ENCODE assay signal across 2 cellular contexts in the genomic region with DNA sequence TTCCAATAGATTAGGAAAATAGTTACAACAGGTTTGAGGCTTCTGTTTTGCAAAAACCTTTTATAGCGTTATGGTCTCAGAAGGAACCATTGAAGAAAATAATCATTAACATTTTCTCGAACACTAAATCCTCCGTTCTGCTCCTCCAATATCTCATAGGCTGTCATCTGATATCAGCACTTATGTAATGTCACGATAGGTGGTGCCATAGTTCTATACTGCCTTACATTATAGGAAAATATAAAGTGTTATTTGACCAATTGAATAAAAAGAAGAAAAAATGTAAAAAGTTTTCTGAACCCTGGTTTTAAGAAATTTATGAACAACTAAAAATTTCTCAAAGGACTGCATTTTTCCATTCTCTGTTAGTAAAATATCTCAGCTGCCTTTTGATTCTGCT.
TF ChIP-seq lines count a peak whose summit lies in the region.

No MANE protein-coding gene starts in this region.

TF ChIP-seq in SK-N-SH, 30 proteins besides CTCF, POLR2A, EP300 and RAD21 (continued from another document):
- TF ChIP-seq, protein P1, sequence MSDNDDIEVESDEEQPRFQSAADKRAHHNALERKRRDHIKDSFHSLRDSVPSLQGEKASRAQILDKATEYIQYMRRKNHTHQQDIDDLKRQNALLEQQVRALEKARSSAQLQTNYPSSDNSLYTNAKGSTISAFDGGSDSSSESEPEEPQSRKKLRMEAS (IDR thresholded peaks at IDR 0.05; ENCODE audit: low read depth), result no peak
- TF ChIP-seq MEF2A (IDR thresholded peaks at IDR 0.05; ENCODE audit: borderline replicate concordance, low read depth) (no peak), TEAD4 (IDR thresholded peaks at IDR 0.05; ENCODE audit: borderline replicate concordance, insufficient read depth) (no peak), ELF1 (IDR thresholded peaks at IDR 0.05) (no peak)

TF ChIP-seq in SK-N-SH treated with all-trans-retinoic acid at 6 μM for 48 hours, 23 proteins besides CTCF, POLR2A, EP300 and RAD21 (continued from another document):
- TF ChIP-seq, protein P2, sequence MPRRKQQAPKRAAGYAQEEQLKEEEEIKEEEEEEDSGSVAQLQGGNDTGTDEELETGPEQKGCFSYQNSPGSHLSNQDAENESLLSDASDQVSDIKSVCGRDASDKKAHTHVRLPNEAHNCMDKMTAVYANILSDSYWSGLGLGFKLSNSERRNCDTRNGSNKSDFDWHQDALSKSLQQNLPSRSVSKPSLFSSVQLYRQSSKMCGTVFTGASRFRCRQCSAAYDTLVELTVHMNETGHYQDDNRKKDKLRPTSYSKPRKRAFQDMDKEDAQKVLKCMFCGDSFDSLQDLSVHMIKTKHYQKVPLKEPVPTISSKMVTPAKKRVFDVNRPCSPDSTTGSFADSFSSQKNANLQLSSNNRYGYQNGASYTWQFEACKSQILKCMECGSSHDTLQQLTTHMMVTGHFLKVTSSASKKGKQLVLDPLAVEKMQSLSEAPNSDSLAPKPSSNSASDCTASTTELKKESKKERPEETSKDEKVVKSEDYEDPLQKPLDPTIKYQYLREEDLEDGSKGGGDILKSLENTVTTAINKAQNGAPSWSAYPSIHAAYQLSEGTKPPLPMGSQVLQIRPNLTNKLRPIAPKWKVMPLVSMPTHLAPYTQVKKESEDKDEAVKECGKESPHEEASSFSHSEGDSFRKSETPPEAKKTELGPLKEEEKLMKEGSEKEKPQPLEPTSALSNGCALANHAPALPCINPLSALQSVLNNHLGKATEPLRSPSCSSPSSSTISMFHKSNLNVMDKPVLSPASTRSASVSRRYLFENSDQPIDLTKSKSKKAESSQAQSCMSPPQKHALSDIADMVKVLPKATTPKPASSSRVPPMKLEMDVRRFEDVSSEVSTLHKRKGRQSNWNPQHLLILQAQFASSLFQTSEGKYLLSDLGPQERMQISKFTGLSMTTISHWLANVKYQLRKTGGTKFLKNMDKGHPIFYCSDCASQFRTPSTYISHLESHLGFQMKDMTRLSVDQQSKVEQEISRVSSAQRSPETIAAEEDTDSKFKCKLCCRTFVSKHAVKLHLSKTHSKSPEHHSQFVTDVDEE (CRISPR knock-in tag; IDR thresholded peaks at IDR 0.05), result no peak
- no peak for TF ChIP-seq PPARA (CRISPR knock-in tag; IDR thresholded peaks at IDR 0.05; ENCODE audit: borderline replicate concordance)
- no peak for TF ChIP-seq RARB (CRISPR knock-in tag; IDR thresholded peaks at IDR 0.05)
- no peak for TF ChIP-seq TCF4 (CRISPR knock-in tag; IDR thresholded peaks at IDR 0.05; ENCODE audit: borderline replicate concordance)
- no peak for TF ChIP-seq BACH2 (CRISPR knock-in tag; IDR thresholded peaks at IDR 0.05; ENCODE audit: borderline replicate concordance)
- TF ChIP-seq, protein P3, sequence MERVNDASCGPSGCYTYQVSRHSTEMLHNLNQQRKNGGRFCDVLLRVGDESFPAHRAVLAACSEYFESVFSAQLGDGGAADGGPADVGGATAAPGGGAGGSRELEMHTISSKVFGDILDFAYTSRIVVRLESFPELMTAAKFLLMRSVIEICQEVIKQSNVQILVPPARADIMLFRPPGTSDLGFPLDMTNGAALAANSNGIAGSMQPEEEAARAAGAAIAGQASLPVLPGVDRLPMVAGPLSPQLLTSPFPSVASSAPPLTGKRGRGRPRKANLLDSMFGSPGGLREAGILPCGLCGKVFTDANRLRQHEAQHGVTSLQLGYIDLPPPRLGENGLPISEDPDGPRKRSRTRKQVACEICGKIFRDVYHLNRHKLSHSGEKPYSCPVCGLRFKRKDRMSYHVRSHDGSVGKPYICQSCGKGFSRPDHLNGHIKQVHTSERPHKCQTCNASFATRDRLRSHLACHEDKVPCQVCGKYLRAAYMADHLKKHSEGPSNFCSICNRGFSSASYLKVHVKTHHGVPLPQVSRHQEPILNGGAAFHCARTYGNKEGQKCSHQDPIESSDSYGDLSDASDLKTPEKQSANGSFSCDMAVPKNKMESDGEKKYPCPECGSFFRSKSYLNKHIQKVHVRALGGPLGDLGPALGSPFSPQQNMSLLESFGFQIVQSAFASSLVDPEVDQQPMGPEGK (CRISPR knock-in tag; IDR thresholded peaks at IDR 0.05; ENCODE audit: borderline replicate concordance), result no peak
- no peak for TF ChIP-seq ZFP30 (CRISPR knock-in tag; IDR thresholded peaks at IDR 0.05)
- no peak for TF ChIP-seq CSDC2 (CRISPR knock-in tag; IDR thresholded peaks at IDR 0.05)
- TF ChIP-seq, protein P4, sequence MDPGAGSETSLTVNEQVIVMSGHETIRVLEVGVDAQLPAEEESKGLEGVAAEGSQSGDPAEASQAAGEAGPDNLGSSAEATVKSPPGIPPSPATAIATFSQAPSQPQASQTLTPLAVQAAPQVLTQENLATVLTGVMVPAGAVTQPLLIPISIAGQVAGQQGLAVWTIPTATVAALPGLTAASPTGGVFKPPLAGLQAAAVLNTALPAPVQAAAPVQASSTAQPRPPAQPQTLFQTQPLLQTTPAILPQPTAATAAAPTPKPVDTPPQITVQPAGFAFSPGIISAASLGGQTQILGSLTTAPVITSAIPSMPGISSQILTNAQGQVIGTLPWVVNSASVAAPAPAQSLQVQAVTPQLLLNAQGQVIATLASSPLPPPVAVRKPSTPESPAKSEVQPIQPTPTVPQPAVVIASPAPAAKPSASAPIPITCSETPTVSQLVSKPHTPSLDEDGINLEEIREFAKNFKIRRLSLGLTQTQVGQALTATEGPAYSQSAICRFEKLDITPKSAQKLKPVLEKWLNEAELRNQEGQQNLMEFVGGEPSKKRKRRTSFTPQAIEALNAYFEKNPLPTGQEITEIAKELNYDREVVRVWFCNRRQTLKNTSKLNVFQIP (CRISPR knock-in tag; IDR thresholded peaks at IDR 0.05; ENCODE audit: borderline replicate concordance, low read depth), result no peak
